Comparison of ENCODE assay signal across 13 cellular contexts in genomic region chr14:81172353-81172752, GRCh38. TPM values are rescaled to one million over a fixed set of nuclear protein-coding genes. Genes with fewer than 3 reads are reported as not detected.
DNase-seq lines count a peak whose midpoint lies in the region; ATAC-seq and TF ChIP-seq lines count a peak whose summit lies in the region.
"Had no signal": no experiment of that assay in that cellular context is flagged by ENCODE, and none has a peak within 500 bp of the region (broad histone marks: within the 10 kb centered on the region; RNA-seq: fewer than 3 reads in every experiment).

No MANE protein-coding gene starts in this region.

- peaks cover 11% of the 10 kb centered on the region in 2 experiments for H3K4me1 Mint-ChIP-seq in H9

- peak; percentile 20 for DNase-seq in amniotic epithelial cell (ENCODE audit: low read depth)
- DNase-seq in H9: no peak
- DNase-seq in aorta: no peak
- DNase-seq in cerebellar nuclear complex (lab: John Stamatoyannopoulos, UW): no peak
- DNase-seq in cardiac septum (ENCODE audit: low spot score): no peak
- DNase-seq: caudate nucleus, COR-L47, left ventricle myocardium inferior, NCI-H1105 treated with DMSO at 0.1 percent for 48 hours had no signal

- no peaks in the 10 kb centered on the region for H3K9me2 ChIP-seq in DOHH2 (replicated peaks; ENCODE audit: control insufficient read depth, low read length)

- H3K9me3 Mint-ChIP-seq in H9: no peaks in the 10 kb centered on the region

- H4K91ac ChIP-seq in H9 (ENCODE audit: insufficient read length, low read depth, low read length): no peak overlapping the region

- TF ChIP-seq CTCF in DOHH2 (IDR thresholded peaks at IDR 0.05; ENCODE audit: low read depth, low read length, poor library complexity, severe bottlenecking): no peak
- TF ChIP-seq CTCF in H9 (conservative IDR thresholded peaks at IDR 0.05): no peak

- no peak overlapping the region for H2BK15ac ChIP-seq in H9 (ENCODE audit: low read depth, low read length)

- peaks cover 79% of the 10 kb centered on the region for H3K4me1 ChIP-seq in DOHH2 (ENCODE audit: control insufficient read depth, low read length)
- H3K4me1 ChIP-seq in H9 (ENCODE audit: insufficient read depth, low read length): no peaks in the 10 kb centered on the region
- H3K4me1 ChIP-seq in aorta (ENCODE audit: control insufficient read depth in 1 of 2, insufficient read depth in 2 of 2, low read length in 2 of 2): no peaks in the 10 kb centered on the region

- H3K18ac ChIP-seq in H9 (ENCODE audit: insufficient read length, low read depth, low read length): no peak overlapping the region

- H2BK20ac ChIP-seq in H9 (ENCODE audit: low read depth, low read length, poor library complexity, severe bottlenecking): no peak overlapping the region

- H2AK5ac ChIP-seq in H9 (ENCODE audit: insufficient read length, low read length): no peak overlapping the region

- H3K4me3 Mint-ChIP-seq in H9: no peak overlapping the region

- no peak overlapping the region for H4K8ac ChIP-seq in H9 (replicated peaks; ENCODE audit: insufficient read length, low read depth, low read length)

- peaks cover 20% of the 10 kb centered on the region for H3F3A ChIP-seq in DOHH2 (ENCODE audit: control insufficient read depth, insufficient read depth)

- no peaks in the 10 kb centered on the region for H3K79me1 ChIP-seq in H9 (ENCODE audit: insufficient read depth, low read depth, low read length, poor library complexity, severe bottlenecking)

- H3K27me3 Mint-ChIP-seq in H9 (ENCODE audit: low read depth): no peaks in the 10 kb centered on the region

- H3K36me3 ChIP-seq in DOHH2 (ENCODE audit: control insufficient read depth, low read length) (peaks cover 4% of the 10 kb centered on the region; the same call in 1 of the 2 replicates), aorta (ENCODE audit: control insufficient read depth in 1 of 2, insufficient read depth in 2 of 2, low read length in 1 of 2) (peaks cover 0 to 2% of the 10 kb centered on the region in 2 donors)
- H3K36me3 ChIP-seq: left ventricle myocardium inferior, thoracic aorta had no signal

- H3K36me3 Mint-ChIP-seq in H9 (ENCODE audit: insufficient read depth in 1 of 3, low read depth in 3 of 3): peaks cover 0 to 9% (median 5%) of the 10 kb centered on the region in 3 experiments; a peak in 4 of 7 replicates

- no peak overlapping the region for H4K5ac ChIP-seq in H9 (ENCODE audit: insufficient read length, low read depth, low read length)

- H2BK12ac ChIP-seq in H9 (ENCODE audit: insufficient read length, low read depth, low read length): no peak overlapping the region

- intact Hi-C loops in aorta (cut with DNase I) (loop anchor here (5.0 kb wide), 3 partner anchors 45 to 230 kb away; partner anchors contain the start of gene CEP128 (in 1 of the 2)), cardiac septum (cut with DNase I) (loop anchor here (10.0 kb wide), 1 partner anchor 218 kb away; the partner anchor contains the start of gene TSHR)

- no peak overlapping the region for H3K14ac ChIP-seq in H9 (ENCODE audit: insufficient read depth, low read length)

- H3K27ac ChIP-seq in DOHH2 (ENCODE audit: low read depth, low read length): peak overlapping the region; percentile 78
- H3K27ac ChIP-seq in H9 (ENCODE audit: insufficient read length, low read depth, low read length): no peak overlapping the region
- no peak overlapping the region for H3K27ac ChIP-seq in aorta (ENCODE audit: low read depth in 1 of 2, low read length in 2 of 2)
- H3K27ac ChIP-seq: left ventricle myocardium inferior, thoracic aorta had no signal

- H3K23me2 ChIP-seq in H9 (ENCODE audit: insufficient read length, low read depth, low read length, poor library complexity, severe bottlenecking): peaks cover 10% of the 10 kb centered on the region

- H4K20me1 ChIP-seq in DOHH2 (ENCODE audit: control insufficient read depth, insufficient read depth, low read depth, low read length) (no peaks in the 10 kb centered on the region), H9 (ENCODE audit: control insufficient read depth, insufficient read depth, insufficient read length) (peaks cover 2% of the 10 kb centered on the region)

- H3K27me3 ChIP-seq in DOHH2 (ENCODE audit: control insufficient read depth, low read length) (no peaks in the 10 kb centered on the region), H9 (ENCODE audit: insufficient read depth, low read length) (no peaks in the 10 kb centered on the region), aorta (ENCODE audit: control insufficient read depth in 1 of 2, insufficient read depth in 2 of 2, low read length in 1 of 2) (no peaks in the 10 kb centered on the region)

- ATAC-seq in GM19324 (IDR thresholded peaks at IDR 0.05; ENCODE audit: low FRiP score, unreplicated experiment) (peak; percentile 19), HG03039 (IDR thresholded peaks at IDR 0.05; ENCODE audit: unreplicated experiment) (peak; percentile 23), aorta (ENCODE audit: low FRiP score) (no peak)

- H3K56ac ChIP-seq in H9 (ENCODE audit: insufficient read length, low read depth, low read length): no peak overlapping the region

- H2BK120ac ChIP-seq in H9 (ENCODE audit: low read depth, low read length, poor library complexity, severe bottlenecking): no peak overlapping the region

- H3K9me3 ChIP-seq in DOHH2 (ENCODE audit: control insufficient read depth, insufficient read depth, low read length) (no peaks in the 10 kb centered on the region), H9 (ENCODE audit: control insufficient read depth, low read depth, low read length) (no peaks in the 10 kb centered on the region), aorta (ENCODE audit: control insufficient read depth, low read length) (no peaks in the 10 kb centered on the region)
- H3K9me3 ChIP-seq: left ventricle myocardium inferior, thoracic aorta had no signal

- H3K79me2 ChIP-seq in DOHH2 (ENCODE audit: control insufficient read depth, low read length) (peaks cover 7% of the 10 kb centered on the region; the same call in 1 of the 2 replicates), H9 (ENCODE audit: insufficient read depth, low read length) (no peaks in the 10 kb centered on the region)

- H3K9ac ChIP-seq in H9 (ENCODE audit: extremely low read depth, insufficient read length, low read length): no peak overlapping the region

- H3K4me2 ChIP-seq in DOHH2 (ENCODE audit: low read length): peak overlapping the region; percentile 80
- no peak overlapping the region for H3K4me2 ChIP-seq in H9 (ENCODE audit: insufficient read depth, insufficient read length, low read length)

- no peak overlapping the region for H2BK5ac ChIP-seq in H9 (ENCODE audit: insufficient read length, low read length)

- H3K23ac ChIP-seq in H9 (ENCODE audit: insufficient read length, low read depth, low read length): no peak overlapping the region

- no peak overlapping the region for H3T11ph ChIP-seq in H9 (ENCODE audit: low read length)

- no peak overlapping the region for H2AFZ ChIP-seq in H9 (ENCODE audit: low read length)

- H3K4me3 ChIP-seq in DOHH2 (ENCODE audit: low read length): peak overlapping the region; percentile 61
- no peak overlapping the region for H3K4me3 ChIP-seq in aorta (ENCODE audit: low read length in 2 of 2)
- H3K4me3 ChIP-seq: left ventricle myocardium inferior, thoracic aorta had no signal

- WGBS in H9 (ENCODE audit: extremely low coverage, insufficient read length, low lambda C conversion rate): no CpG with 5 or more reads among the region's 2 CpGs
- 84 to 90% methylated on average over 2 of the region's 2 CpGs for WGBS in aorta, 2 donors

- H3K27ac Mint-ChIP-seq in H9: no peak overlapping the region

- no peak overlapping the region for H3K4ac ChIP-seq in H9 (ENCODE audit: low read depth, low read length)

RNA-seq across cellular contexts. Expression of gene GTF2A1, which starts 48.4 kb away (rescaled TPM):
- total RNA-seq in H9 (2021): 40.1 and 43.0 TPM in 2 replicates
- 10 to 100 TPM; 32.1 to 33.4 TPM for total RNA-seq in aorta
- 10 to 100 TPM in 1 of 2 donors, 1 to 10 TPM in 1; 8.5 to 10.7 TPM for polyA plus RNA-seq in aorta
- 18.0 TPM for total RNA-seq in cardiac septum
